Comparison of ENCODE assay signal across 10 cellular contexts in the genomic region with DNA sequence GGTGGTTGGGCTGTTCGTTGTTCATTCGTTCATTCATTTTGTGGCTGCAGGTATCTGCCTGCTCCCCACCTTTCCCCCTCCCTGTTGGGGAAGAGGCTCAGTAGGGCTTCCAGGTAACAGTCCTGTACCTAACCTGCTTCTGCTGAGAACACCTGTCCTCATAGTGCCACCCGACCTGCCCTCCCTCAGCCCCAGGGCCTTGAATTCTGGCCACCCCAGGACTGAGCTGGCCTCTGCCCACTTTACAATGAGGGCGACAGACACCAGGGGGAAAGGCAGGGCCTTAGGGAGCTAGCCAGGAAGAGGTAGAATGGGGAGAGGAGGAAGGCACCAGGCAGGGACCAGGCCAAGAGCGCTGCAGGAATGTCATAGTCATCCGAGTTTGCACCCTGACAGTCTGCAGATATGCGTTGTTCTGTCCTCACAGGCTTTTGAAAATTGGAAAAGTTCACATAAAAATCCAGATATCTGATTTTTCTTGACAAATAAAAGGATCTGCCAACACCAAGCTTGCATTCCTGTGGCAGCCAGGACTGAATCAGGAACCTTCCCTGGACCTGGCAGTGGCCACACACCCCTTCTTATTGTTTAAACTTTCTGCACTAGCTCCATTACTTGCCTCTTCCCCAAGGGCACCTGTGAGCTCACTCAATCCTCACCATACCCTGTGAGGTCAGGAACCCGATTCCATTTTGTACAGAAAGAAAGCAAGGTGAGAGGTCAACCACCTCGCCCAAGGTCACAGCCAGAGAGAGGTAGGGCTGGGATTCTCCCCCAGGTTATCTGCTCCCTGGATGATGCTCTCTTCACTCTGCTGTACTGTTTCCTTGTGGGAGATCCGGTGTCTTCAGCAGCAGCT. TPM values are rescaled to one million over a fixed set of nuclear protein-coding genes. Genes with fewer than 3 reads are reported as not detected.
DNase-seq lines count a peak whose midpoint lies in the region; ATAC-seq and TF ChIP-seq lines count a peak whose summit lies in the region.
"Had no signal": no experiment of that assay in that cellular context is flagged by ENCODE, and none has a peak within 500 bp of the region (broad histone marks: within the 10 kb centered on the region; RNA-seq: fewer than 3 reads in every experiment).

No MANE protein-coding gene starts in this region.

- H2BK12ac ChIP-seq in trophoblast cell (ENCODE audit: low read length): no peak overlapping the region

- no peak overlapping the region for H2AK5ac ChIP-seq in trophoblast cell (ENCODE audit: low read length)

- no peak overlapping the region for H3K18ac ChIP-seq in trophoblast cell (ENCODE audit: low read length)

- no peak overlapping the region for H3K9ac ChIP-seq in trophoblast cell (ENCODE audit: low read length)

- DNase-seq in CD8-positive, alpha-beta T cell: no peak
- no peak for DNase-seq in activated CD4-positive, alpha-beta memory T cell treated with anti-CD3 and anti-CD28 coated beads for 36 hours
- DNase-seq in foreskin keratinocyte (no peak), trophoblast cell (no peak), NCI-H187 treated with DMSO at 0.1 percent for 48 hours (lab: John Stamatoyannopoulos, UW) (no peak), NCI-H2029 treated with DMSO at 0.1 percent for 48 hours (lab: John Stamatoyannopoulos, UW) (no peak), NCI-H1436 treated with DMSO at 0.1 percent for 48 hours (lab: John Stamatoyannopoulos, UW) (no peak)
- DNase-seq: DMS79; NK-92 treated with Interleukin-12 subunit alpha and Interleukin-12 subunit beta, amount 100 ng/mL, for 24 hours had no signal

- H4K91ac ChIP-seq in trophoblast cell (ENCODE audit: low read depth, low read length): no peak overlapping the region

- ATAC-seq in CD8-positive, alpha-beta T cell: no peak
- ATAC-seq in foreskin keratinocyte (no peak), GM18858 (IDR thresholded peaks at IDR 0.05; ENCODE audit: unreplicated experiment) (no peak)

- no peak overlapping the region for H2BK120ac ChIP-seq in trophoblast cell (ENCODE audit: insufficient read depth, low read length, poor library complexity)

- peak overlapping the region; percentile 34 for H3K4me3 ChIP-seq in CD8-positive, alpha-beta T cell (ENCODE audit: low read depth, low read length)
- no peak overlapping the region for H3K4me3 ChIP-seq in trophoblast cell (ENCODE audit: low read depth, low read length)

- peaks cover 12% of the 10 kb centered on the region for H3K4me1 ChIP-seq in CD8-positive, alpha-beta T cell (ENCODE audit: insufficient read depth, low read length)
- H3K4me1 ChIP-seq in foreskin keratinocyte: peaks cover 3% of the 10 kb centered on the region
- peaks cover 3 to 10% of the 10 kb centered on the region in 2 experiments for H3K4me1 ChIP-seq in trophoblast cell (ENCODE audit: control insufficient read depth in 1 of 2, insufficient read depth in 2 of 2, low read length in 2 of 2)

- H3K27me3 ChIP-seq in CD8-positive, alpha-beta T cell (ENCODE audit: insufficient read depth, low read length): no peaks in the 10 kb centered on the region
- H3K27me3 ChIP-seq in foreskin keratinocyte (no peaks in the 10 kb centered on the region), trophoblast cell (ENCODE audit: insufficient read depth, low read length) (no peaks in the 10 kb centered on the region)

- H3K27ac ChIP-seq in CD8-positive, alpha-beta T cell (ENCODE audit: low read depth, low read length): no peak overlapping the region
- H3K27ac ChIP-seq in foreskin keratinocyte: peak overlapping the region; percentile 26
- no peak overlapping the region for H3K27ac ChIP-seq in trophoblast cell (ENCODE audit: low read depth, low read length)

- no peaks in the 10 kb centered on the region for H3K36me3 ChIP-seq in CD8-positive, alpha-beta T cell (ENCODE audit: insufficient read depth, low read length)
- H3K36me3 ChIP-seq in trophoblast cell (ENCODE audit: control insufficient read depth in 1 of 2, insufficient read depth in 2 of 2, low read length in 2 of 2): no peaks in the 10 kb centered on the region

- TF ChIP-seq CTCF in CD8-positive, alpha-beta T cell (IDR thresholded peaks at IDR 0.05): no peak
- TF ChIP-seq CTCF in foreskin keratinocyte (conservative IDR thresholded peaks at IDR 0.05): no peak

- H4K8ac ChIP-seq in trophoblast cell (ENCODE audit: low read depth, low read length): peak overlapping the region; percentile 84

- H3K4me2 ChIP-seq in trophoblast cell (ENCODE audit: low read length): peak overlapping the region; percentile 76

- H3K23ac ChIP-seq in trophoblast cell (ENCODE audit: low read length): no peak overlapping the region

- peak overlapping the region; percentile 70 for H3K4me3 Mint-ChIP-seq in CD8-positive, alpha-beta T cell
- peak overlapping the region; percentile 29 for H3K4me3 Mint-ChIP-seq in activated CD4-positive, alpha-beta memory T cell treated with anti-CD3 and anti-CD28 coated beads for 36 hours

- no peaks in the 10 kb centered on the region for H3K9me3 ChIP-seq in CD8-positive, alpha-beta T cell (ENCODE audit: low read length)
- peaks cover 3% of the 10 kb centered on the region for H3K9me3 ChIP-seq in trophoblast cell (ENCODE audit: insufficient read depth, low read depth, low read length)

- peak overlapping the region; percentile 38 for H2AFZ ChIP-seq in trophoblast cell (ENCODE audit: insufficient read depth, low read length, poor library complexity)

- no peaks in the 10 kb centered on the region for H3K36me3 Mint-ChIP-seq in CD8-positive, alpha-beta T cell
- H3K36me3 Mint-ChIP-seq in activated CD4-positive, alpha-beta memory T cell treated with anti-CD3 and anti-CD28 coated beads for 36 hours: no peaks in the 10 kb centered on the region

- H3K9me3 Mint-ChIP-seq in CD8-positive, alpha-beta T cell: no peaks in the 10 kb centered on the region
- peaks cover 4% of the 10 kb centered on the region for H3K9me3 Mint-ChIP-seq in activated CD4-positive, alpha-beta memory T cell treated with anti-CD3 and anti-CD28 coated beads for 36 hours

- no peak overlapping the region for H2BK5ac ChIP-seq in trophoblast cell (ENCODE audit: low read depth, low read length, poor library complexity)

- H3K4ac ChIP-seq in trophoblast cell (ENCODE audit: low read depth, low read length): no peak overlapping the region

- intact Hi-C loops in CD8-positive, alpha-beta T cell (cut with DNase I, micrococcal nuclease): no loop called here
- intact Hi-C loops in activated CD4-positive, alpha-beta memory T cell treated with anti-CD3 and anti-CD28 coated beads for 36 hours (cut with micrococcal nuclease): no loop called here

- no peak overlapping the region for H3K27ac Mint-ChIP-seq in CD8-positive, alpha-beta T cell
- H3K27ac Mint-ChIP-seq in activated CD4-positive, alpha-beta memory T cell treated with anti-CD3 and anti-CD28 coated beads for 36 hours: peak overlapping the region; percentile 33

- peaks cover 4% of the 10 kb centered on the region for H3K79me1 ChIP-seq in trophoblast cell (ENCODE audit: low read length)

- POLR2A ChIA-PET in CD8-positive, alpha-beta T cell (lab: Charles Lee): no interaction called here
- POLR2A ChIA-PET in activated CD4-positive, alpha-beta memory T cell treated with anti-CD3 and anti-CD28 coated beads for 36 hours (lab: Charles Lee): no interaction called here

- no peak overlapping the region for H3K14ac ChIP-seq in trophoblast cell (ENCODE audit: low read length)

- no CpG with 5 or more reads among the region's 10 CpGs for WGBS in trophoblast cell (ENCODE audit: extremely low coverage, insufficient coverage, insufficient read length)

- no peak overlapping the region for H4K12ac ChIP-seq in trophoblast cell (ENCODE audit: low read depth, low read length)

- no peaks in the 10 kb centered on the region for H3K27me3 Mint-ChIP-seq in CD8-positive, alpha-beta T cell (ENCODE audit: low read depth)
- H3K27me3 Mint-ChIP-seq in activated CD4-positive, alpha-beta memory T cell treated with anti-CD3 and anti-CD28 coated beads for 36 hours: no peaks in the 10 kb centered on the region

- peaks cover 12% of the 10 kb centered on the region for H3K4me1 Mint-ChIP-seq in CD8-positive, alpha-beta T cell (ENCODE audit: low read depth)
- H3K4me1 Mint-ChIP-seq in activated CD4-positive, alpha-beta memory T cell treated with anti-CD3 and anti-CD28 coated beads for 36 hours (ENCODE audit: low read depth): peaks cover 18% of the 10 kb centered on the region

- CTCF ChIA-PET in CD8-positive, alpha-beta T cell (lab: Charles Lee): interaction anchor here (1.0 to 1.1 kb wide), 2 partner anchors 13 to 33 kb away, joined by 3 read pairs; no protein-coding TSS in a partner anchor
- CTCF ChIA-PET in activated CD4-positive, alpha-beta memory T cell treated with anti-CD3 and anti-CD28 coated beads for 36 hours (lab: Charles Lee): interaction anchor here (1.2 to 3.6 kb wide), 2 partner anchors 13 to 19 kb away, joined by 3 to 22 read pairs; no protein-coding TSS in a partner anchor

- peaks cover 4% of the 10 kb centered on the region for H3K79me2 ChIP-seq in trophoblast cell (ENCODE audit: control insufficient read depth, insufficient read depth, low read length, poor library complexity)

RNA-seq across cellular contexts. Expression of a gene that starts 35.3 kb away (rescaled TPM):
- 10 to 100 TPM; 35.8 to 39.0 TPM for total RNA-seq in CD8-positive, alpha-beta T cell
- 10 to 100 TPM; 83.3 to 84.2 TPM for total RNA-seq in activated CD4-positive, alpha-beta memory T cell treated with anti-CD3 and anti-CD28 coated beads for 36 hours
- total RNA-seq in foreskin keratinocyte: 90.5 and 111 TPM in 2 replicates
- 169 and 190 TPM in 2 replicates for polyA plus RNA-seq in foreskin keratinocyte
- polyA plus RNA-seq in trophoblast cell (2013): 276 and 290 TPM in 2 replicates
